Comparison of ENCODE assay signal across 8 cellular contexts in the genomic region with DNA sequence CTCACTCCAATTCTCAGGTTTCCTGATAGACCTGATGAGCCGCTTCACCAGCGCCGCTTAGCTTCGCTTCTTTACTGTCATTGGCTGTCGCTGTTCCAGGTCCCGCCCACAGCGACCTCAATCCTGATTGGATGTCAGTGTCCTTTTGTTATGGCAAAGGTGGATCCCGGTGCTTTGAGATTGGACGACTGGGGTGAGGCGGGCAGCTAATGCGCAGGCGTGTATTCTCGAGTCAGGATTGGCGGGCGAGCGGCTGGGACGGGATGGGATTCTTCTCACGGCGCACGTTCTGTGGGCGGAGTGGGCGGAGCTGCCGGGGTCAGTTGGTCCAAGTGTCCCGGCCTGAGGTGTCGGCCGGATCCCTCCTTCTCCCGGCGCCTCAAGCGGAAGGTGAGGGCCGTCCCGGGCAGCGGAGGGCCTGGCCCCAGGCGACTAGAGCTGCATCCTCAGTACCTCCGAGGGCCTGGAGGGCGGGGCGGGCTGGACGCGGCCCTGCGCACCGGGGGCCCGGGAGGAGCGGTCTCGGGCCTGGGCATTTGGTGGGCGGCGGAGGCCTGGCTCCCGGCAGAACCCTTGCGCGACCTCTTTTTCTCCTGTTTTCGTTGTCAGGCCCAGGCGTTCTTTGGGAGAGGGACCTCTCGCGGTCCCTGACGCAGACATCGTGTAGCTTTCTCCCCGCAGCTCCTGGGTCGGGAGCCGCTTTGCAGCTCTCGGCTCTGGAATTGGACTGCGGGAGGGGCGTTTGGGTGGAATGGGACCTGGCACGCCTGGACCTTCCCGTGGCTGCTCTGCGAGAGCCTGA. TPM values are rescaled to one million over a fixed set of nuclear protein-coding genes. Genes with fewer than 3 reads are reported as not detected.
DNase-seq lines count a peak whose midpoint lies in the region; ATAC-seq and TF ChIP-seq lines count a peak whose summit lies in the region.

A gene (plus strand): TSS at position 319 of the 802 bp plus-strand sequence. CDS start 5,525 bp downstream, outside the sequence.

- H3K9me2 ChIP-seq in OCI-LY1 (ENCODE audit: low read depth, low read length), result no peaks in the 10 kb centered on the region

- H3K4me3 ChIP-seq in HUES64 (ENCODE audit: low read length), result peak within 1 kb of the TSS; percentile 75
- H3K4me3 ChIP-seq in OCI-LY1 (ENCODE audit: low read depth, low read length, poor library complexity, severe bottlenecking), result peak within 1 kb of the TSS; percentile 98

- H3K27ac Mint-ChIP-seq in Calu3 (ENCODE audit: unreplicated experiment), result no peak within 1 kb of the TSS

- no peaks in the 10 kb centered on the region for H4K20me1 ChIP-seq in OCI-LY1 (ENCODE audit: insufficient read depth, low read length)

- peak within 1 kb of the TSS; percentile 99 for H3K4me2 ChIP-seq in OCI-LY1 (ENCODE audit: low read length)

- H3K36me3 ChIP-seq in HUES64 (ENCODE audit: insufficient read depth, low read length) (no peaks in the 10 kb centered on the region), OCI-LY1 (ENCODE audit: insufficient read depth, low read length) (no peaks in the 10 kb centered on the region)

- H3K27ac ChIP-seq in HUES64 (ENCODE audit: low read depth, low read length), result peak within 1 kb of the TSS; percentile 92
- H3K27ac ChIP-seq in OCI-LY1 (ENCODE audit: low read depth, low read length, poor library complexity, severe bottlenecking), result no peak within 1 kb of the TSS

- intact Hi-C loops in Calu3 (cut with micrococcal nuclease; ENCODE audit: unreplicated experiment), result loop anchor here (10.0 kb wide), 3 partner anchors 151 to 1611 kb away; a partner anchor contains a TSS

- H3K4me1 ChIP-seq in HUES64 (ENCODE audit: insufficient read depth, low read length) (peaks cover 14% of the 10 kb centered on the region; the same call in 1 of the 2 replicates), OCI-LY1 (ENCODE audit: insufficient read depth, low read length, severe bottlenecking) (peaks cover 25% of the 10 kb centered on the region)

- peak within 1 kb of the TSS; percentile 89 for H2AFZ ChIP-seq in OCI-LY1 (ENCODE audit: low read length)

- no peaks in the 10 kb centered on the region for H3K36me3 Mint-ChIP-seq in Calu3 (ENCODE audit: insufficient read depth, unreplicated experiment)

- H3K9me3 ChIP-seq in HUES64 (ENCODE audit: insufficient read depth, low read depth, low read length) (no peaks in the 10 kb centered on the region), OCI-LY1 (ENCODE audit: low read length) (no peaks in the 10 kb centered on the region)

- CTCF ChIA-PET in Calu3 (lab: Charles Lee), result interaction anchor here (0.6 to 2.9 kb wide), 6 partner anchors 14 to 708 kb away, joined by 3 to 17 read pairs (median 5); no protein-coding TSS in a partner anchor

- whole genome bisulfite sequencing in HUES64, result under 1% methylated on average over 63 of the region's 63 CpGs

- H3K9ac ChIP-seq in HUES64 (ENCODE audit: low read depth, low read length), result peak within 1 kb of the TSS; percentile 85
- peak within 1 kb of the TSS; percentile 96 for H3K9ac ChIP-seq in OCI-LY1 (ENCODE audit: low read length)

- TF ChIP-seq CTCF in Calu3 (IDR thresholded peaks at IDR 0.05; ENCODE audit: unreplicated experiment), result no peak
- TF ChIP-seq CTCF in OCI-LY1 (IDR thresholded peaks at IDR 0.05; ENCODE audit: low read length), result no peak

- no TSS peak for BruUV-seq in Calu3 (replicated peaks; lab: Mats Ljungman, UMichigan)

- no peak within 1 kb of the TSS for H3K4me3 Mint-ChIP-seq in Calu3 (ENCODE audit: low read depth, unreplicated experiment)

- H3K27me3 ChIP-seq in HUES64 (ENCODE audit: insufficient read depth, low read length) (no peaks in the 10 kb centered on the region), OCI-LY1 (ENCODE audit: insufficient read depth, low read length) (no peaks in the 10 kb centered on the region)

- H3K9me3 Mint-ChIP-seq in Calu3 (ENCODE audit: low read depth, unreplicated experiment), result no peaks in the 10 kb centered on the region

- no peaks in the 10 kb centered on the region for H3K27me3 Mint-ChIP-seq in Calu3 (ENCODE audit: unreplicated experiment)

- peaks cover 7% of the 10 kb centered on the region for H3K79me2 ChIP-seq in OCI-LY1 (ENCODE audit: insufficient read depth, low read length)

- peaks cover 23% of the 10 kb centered on the region for H3K4me1 Mint-ChIP-seq in Calu3 (ENCODE audit: low read depth, unreplicated experiment)

- no peaks in the 10 kb centered on the region for H3F3A ChIP-seq in OCI-LY1 (ENCODE audit: insufficient read depth, low read length)

- DNase-seq in Calu3, result peak; percentile 94
- peak; percentile 97 for DNase-seq in activated T-cell treated with anti-CD3 and anti-CD28 coated beads for 24 hours (ENCODE audit: low read depth)
- peak; percentile 91 for DNase-seq in epidermal melanocyte (ENCODE audit: insufficient read length, low spot score)
- peak; percentile 99 for DNase-seq in middle frontal gyrus (ENCODE audit: extremely low spot score, low spot score)
- peak; percentile 89 to 96 for DNase-seq in stimulated activated CD8-positive, alpha-beta memory T cell treated with anti-CD3 and anti-CD28 coated beads, Interleukin-2, amount 100 ng/mL, for 48 hours (ENCODE audit: low read depth in 2 of 2)

- peak; percentile 94 for ATAC-seq in GM21447 (IDR thresholded peaks at IDR 0.05; ENCODE audit: unreplicated experiment)

RNA-seq across cellular contexts. Expression of the gene that starts here (rescaled TPM):
- 59.4 and 70.1 TPM in 2 replicates for total RNA-seq in Calu3 (2022)
- polyA plus RNA-seq in HUES64 (2013, experiment 1 of 2), result 43.8 TPM
- polyA plus RNA-seq in HUES64 (2013, experiment 2 of 2), result 57.0 TPM
